ENCODE assay signal across 12 cellular contexts in genomic region chr20:19909696-19910095, GRCh38.
DNase-seq lines count a peak whose midpoint lies in the region; ATAC-seq and TF ChIP-seq lines count a peak whose summit lies in the region.
"Had no signal": no experiment of that assay in that cellular context is flagged by ENCODE, and none has a peak within 500 bp of the region (broad histone marks: within the 10 kb centered on the region; RNA-seq: fewer than 3 reads in every experiment).

No MANE protein-coding gene starts in this region.

- H3K9me3 ChIP-seq in lower lobe of right lung (no peaks in the 10 kb centered on the region), tibial artery (no peaks in the 10 kb centered on the region)
- H3K9me3 ChIP-seq: Caco-2 had no signal

- intact Hi-C loops in lower lobe of right lung (cut with DNase I), result no loop called here
- intact Hi-C loops in tibial artery (cut with DNase I; ENCODE audit: low total_unique reads), result no loop called here

- DNase-seq in NB4 (ENCODE audit: low read depth) (peak; percentile 39), lower lobe of right lung (peak; percentile 78), tibial artery (peak; percentile 86 to 87), NCI-H748 (lab: John Stamatoyannopoulos, UW; ENCODE audit: unreplicated experiment) (no peak)
- no peak for DNase-seq in stimulated activated effector memory CD8-positive, alpha-beta T cell treated with anti-CD3 and anti-CD28 coated beads, Interleukin-12 subunit alpha, Interleukin-12 subunit beta, amount 100 ng/mL, for 72 hours (ENCODE audit: low spot score in 2 of 2)
- DNase-seq: activated CD4-positive, alpha-beta T cell treated with anti-CD3 and anti-CD28 coated beads, Interleukin-2, amount 50 U/mL, for 1 hour; Caco-2; KBM-7; naive B cell had no signal

- H3K9me3 Mint-ChIP-seq in stimulated activated effector memory CD8-positive, alpha-beta T cell treated with anti-CD3 and anti-CD28 coated beads, Interleukin-12 subunit alpha, Interleukin-12 subunit beta, amount 100 ng/mL, for 72 hours, result no peaks in the 10 kb centered on the region
- H3K9me3 Mint-ChIP-seq: naive B cell had no signal

- H3K4me1 ChIP-seq in lower lobe of right lung (peaks cover 59% of the 10 kb centered on the region), tibial artery (peaks cover 0 to 4% (median 0%) of the 10 kb centered on the region in 4 donors)

- H3K36me3 ChIP-seq in lower lobe of right lung (no peaks in the 10 kb centered on the region), tibial artery (peaks cover 0 to 9% (median 0%) of the 10 kb centered on the region in 3 donors)

- TF ChIP-seq CTCF in NB4 (IDR thresholded peaks at IDR 0.05; ENCODE audit: low read depth, low read length) (no peak), lower lobe of right lung (IDR thresholded peaks at IDR 0.05) (no peak), tibial artery (IDR thresholded peaks at IDR 0.05) (no peak)

- H3K4me3 Mint-ChIP-seq in stimulated activated effector memory CD8-positive, alpha-beta T cell treated with anti-CD3 and anti-CD28 coated beads, Interleukin-12 subunit alpha, Interleukin-12 subunit beta, amount 100 ng/mL, for 72 hours, result no peak overlapping the region
- H3K4me3 Mint-ChIP-seq: naive B cell had no signal

- no peak overlapping the region for H3K27ac Mint-ChIP-seq in stimulated activated effector memory CD8-positive, alpha-beta T cell treated with anti-CD3 and anti-CD28 coated beads, Interleukin-12 subunit alpha, Interleukin-12 subunit beta, amount 100 ng/mL, for 72 hours

- no peaks in the 10 kb centered on the region for H3K4me1 Mint-ChIP-seq in stimulated activated effector memory CD8-positive, alpha-beta T cell treated with anti-CD3 and anti-CD28 coated beads, Interleukin-12 subunit alpha, Interleukin-12 subunit beta, amount 100 ng/mL, for 72 hours

- H3K27me3 ChIP-seq in lower lobe of right lung (ENCODE audit: low read depth), result no peaks in the 10 kb centered on the region
- no peaks in the 10 kb centered on the region for H3K27me3 ChIP-seq in tibial artery

- H3K4me3 ChIP-seq in NB4 (ENCODE audit: low read depth, low read length) (no peak overlapping the region), lower lobe of right lung (no peak overlapping the region), tibial artery (no peak overlapping the region)

- H3K36me3 Mint-ChIP-seq in stimulated activated effector memory CD8-positive, alpha-beta T cell treated with anti-CD3 and anti-CD28 coated beads, Interleukin-12 subunit alpha, Interleukin-12 subunit beta, amount 100 ng/mL, for 72 hours, result no peaks in the 10 kb centered on the region
- H3K36me3 Mint-ChIP-seq: naive B cell had no signal

- ATAC-seq in esophagus mucosa (peak; percentile 46), lower lobe of right lung (peak; percentile 63 to 71), GM18519 (IDR thresholded peaks at IDR 0.05; ENCODE audit: low FRiP score, unreplicated experiment) (no peak), GM21528 (IDR thresholded peaks at IDR 0.05; ENCODE audit: low FRiP score, unreplicated experiment) (no peak)
- no peak for ATAC-seq in stimulated activated effector memory CD8-positive, alpha-beta T cell treated with anti-CD3 and anti-CD28 coated beads, Interleukin-12 subunit alpha, Interleukin-12 subunit beta, amount 100 ng/mL, for 72 hours

- H3K27ac ChIP-seq in lower lobe of right lung (peak overlapping the region; percentile 56), tibial artery (no peak overlapping the region)

- no peak for TF ChIP-seq POLR2A in NB4 (IDR thresholded peaks at IDR 0.05; ENCODE audit: extremely low read depth, insufficient read length)

Comparison
In these comparisons a context has a peak if more than half of its experiments do, and no peak if none do; other contexts are left out.
1. DNase-seq: peak in NB4 (single experiment), lower lobe of right lung (single experiment) and tibial artery (2 of 2); none in stimulated activated effector memory CD8-positive, alpha-beta T cell treated with anti-CD3 and anti-CD28 coated beads, Interleukin-12 subunit alpha, Interleukin-12 subunit beta, amount 100 ng/mL, for 72 hours (0 of 2) and NCI-H748 (single experiment).
2. ATAC-seq: peak in esophagus mucosa (single experiment) and lower lobe of right lung (2 of 2); none in GM18519 (single experiment), stimulated activated effector memory CD8-positive, alpha-beta T cell treated with anti-CD3 and anti-CD28 coated beads, Interleukin-12 subunit alpha, Interleukin-12 subunit beta, amount 100 ng/mL, for 72 hours (single experiment) and GM21528 (single experiment).